Comparison of ENCODE assay signal across 12 cellular contexts in genomic region chr18:48546411-48546810, GRCh38. TPM values are rescaled to one million over a fixed set of nuclear protein-coding genes. Genes with fewer than 3 reads are reported as not detected.
DNase-seq lines count a peak whose midpoint lies in the region; ATAC-seq and TF ChIP-seq lines count a peak whose summit lies in the region.
"Had no signal": no experiment of that assay in that cellular context is flagged by ENCODE, and none has a peak within 500 bp of the region (broad histone marks: within the 10 kb centered on the region; RNA-seq: fewer than 3 reads in every experiment).

No MANE protein-coding gene starts in this region.

- H3K27me3 ChIP-seq in HUES64 (ENCODE audit: insufficient read depth, low read length), result peaks cover 15% of the 10 kb centered on the region
- peaks cover 33% of the 10 kb centered on the region for H3K27me3 ChIP-seq in iPS-20b (ENCODE audit: insufficient read depth, low read length)
- no peaks in the 10 kb centered on the region for H3K27me3 ChIP-seq in smooth muscle cell (ENCODE audit: low read depth)
- H3K27me3 ChIP-seq: testis had no signal

- peak overlapping the region; percentile 3 to 96 (median 92) for H3K27ac Mint-ChIP-seq in brain
- no peak overlapping the region for H3K27ac Mint-ChIP-seq in activated CD8-positive, alpha-beta T cell treated with anti-CD3 and anti-CD28 coated beads, Interleukin-2, amount 10 ng/mL, durations not matched to agents 7 days and 5 days
- H3K27ac Mint-ChIP-seq: activated B cell treated with CpG ODN at 0.5 μM for 24 hours; activated T-helper 2 cell treated with anti-CD3 and anti-CD28 coated beads, Interferon-gamma antibody, Interleukin-2, Interleukin-4, amounts not matched to agents 10 μg/mL and 5 μg/mL and 100 μg/mL, durations not matched to agents 14 hours and 24 hours and 36 hours; dendritic cell treated with granulocyte-macrophage colony-stimulating factor and Interleukin-4, amounts not matched to agents 40 ng/mL and 50 ng/mL, for 4 days had no signal

- peak overlapping the region; percentile 68 for H3K4me2 ChIP-seq in smooth muscle cell

- H3K4me3 ChIP-seq in HUES64 (ENCODE audit: low read length) (no peak overlapping the region), iPS-20b (ENCODE audit: low read length) (no peak overlapping the region; the same call in 1 of the 2 replicates), smooth muscle cell (no peak overlapping the region)
- H3K4me3 ChIP-seq: testis had no signal

- WGBS in HUES64, result 55% methylated on average over 7 of the region's 7 CpGs
- WGBS in smooth muscle cell (ENCODE audit: low lambda C conversion rate), result 23% methylated on average over 7 of the region's 7 CpGs

- H3K4me3 Mint-ChIP-seq in brain, result peak overlapping the region in 4 of 5 experiments; percentile 11 to 73 (median 49)
- H3K4me3 Mint-ChIP-seq in activated CD8-positive, alpha-beta T cell treated with anti-CD3 and anti-CD28 coated beads, Interleukin-2, amount 10 ng/mL, durations not matched to agents 7 days and 5 days, result no peak overlapping the region
- H3K4me3 Mint-ChIP-seq: activated B cell treated with CpG ODN at 0.5 μM for 24 hours; dendritic cell treated with granulocyte-macrophage colony-stimulating factor and Interleukin-4, amounts not matched to agents 40 ng/mL and 50 ng/mL, for 4 days had no signal

- H3K36me3 Mint-ChIP-seq in brain, result peaks cover 39% of the 10 kb centered on the region
- no peaks in the 10 kb centered on the region for H3K36me3 Mint-ChIP-seq in activated CD8-positive, alpha-beta T cell treated with anti-CD3 and anti-CD28 coated beads, Interleukin-2, amount 10 ng/mL, durations not matched to agents 7 days and 5 days (ENCODE audit: low read depth)

- H3K9me3 ChIP-seq in HUES64 (ENCODE audit: insufficient read depth, low read depth, low read length) (no peaks in the 10 kb centered on the region), iPS-20b (ENCODE audit: insufficient read depth, low read depth, low read length) (no peaks in the 10 kb centered on the region), smooth muscle cell (replicated peaks; ENCODE audit: low read depth) (no peaks in the 10 kb centered on the region)
- H3K9me3 ChIP-seq: testis had no signal

- CTCF ChIA-PET in activated CD8-positive, alpha-beta T cell treated with anti-CD3 and anti-CD28 coated beads, Interleukin-2, amount 10 ng/mL, durations not matched to agents 7 days and 5 days (lab: Charles Lee), result no interaction called here

- H3K27ac ChIP-seq in HUES64 (ENCODE audit: low read depth, low read length) (peak overlapping the region; percentile 56; the same call in 1 of the 2 replicates), iPS-20b (ENCODE audit: low read length) (no peak overlapping the region), smooth muscle cell (ENCODE audit: low read depth) (peak overlapping the region; percentile 87)
- H3K27ac ChIP-seq: testis had no signal

- H3K9ac ChIP-seq in HUES64 (ENCODE audit: low read depth, low read length) (peak overlapping the region; percentile 31; the same call in 1 of the 2 replicates), iPS-20b (ENCODE audit: low read depth, low read length) (peak overlapping the region; percentile 43; the same call in 1 of the 2 replicates), smooth muscle cell (ENCODE audit: low read depth) (peak overlapping the region; percentile 71)

- H3K27me3 Mint-ChIP-seq in brain, result peaks cover 5% of the 10 kb centered on the region
- H3K27me3 Mint-ChIP-seq in activated CD8-positive, alpha-beta T cell treated with anti-CD3 and anti-CD28 coated beads, Interleukin-2, amount 10 ng/mL, durations not matched to agents 7 days and 5 days (ENCODE audit: low read depth), result peaks cover 35% of the 10 kb centered on the region
- H3K27me3 Mint-ChIP-seq: activated B cell treated with CpG ODN at 0.5 μM for 24 hours had no signal

- H3K4me1 ChIP-seq in HUES64 (ENCODE audit: insufficient read depth, low read length) (peaks cover 64% of the 10 kb centered on the region), iPS-20b (ENCODE audit: insufficient read depth, low read length) (peaks cover 67% of the 10 kb centered on the region), smooth muscle cell (ENCODE audit: low read depth) (peaks cover 49% of the 10 kb centered on the region)

- H3K4me1 Mint-ChIP-seq in brain, result peaks cover 79% of the 10 kb centered on the region
- H3K4me1 Mint-ChIP-seq in activated CD8-positive, alpha-beta T cell treated with anti-CD3 and anti-CD28 coated beads, Interleukin-2, amount 10 ng/mL, durations not matched to agents 7 days and 5 days (ENCODE audit: low read depth), result peaks cover 13% of the 10 kb centered on the region

- ATAC-seq in activated CD8-positive, alpha-beta T cell treated with anti-CD3 and anti-CD28 coated beads, Interleukin-2, amount 10 ng/mL, durations not matched to agents 7 days and 5 days, result no peak

- DNase-seq in smooth muscle cell (lab: John Stamatoyannopoulos, UW; ENCODE audit: unreplicated experiment) (no peak), ecto neural progenitor cell (ENCODE audit: low spot score) (no peak), NCI-H2196 treated with DMSO at 0.1 percent for 48 hours (lab: John Stamatoyannopoulos, UW; ENCODE audit: unreplicated experiment) (no peak)
- no peak for DNase-seq in activated CD8-positive, alpha-beta T cell treated with anti-CD3 and anti-CD28 coated beads, Interleukin-2, amount 10 ng/mL, durations not matched to agents 7 days and 5 days
- DNase-seq: activated B cell treated with CpG ODN at 0.5 μM for 24 hours; stimulated activated CD4-positive, alpha-beta T cell treated with anti-CD3 and anti-CD28 coated beads, Interleukin-4, amount 100 ng/mL, for 4 hours had no signal

- H2AFZ ChIP-seq in smooth muscle cell (ENCODE audit: low read depth), result no peak overlapping the region

- H4K20me1 ChIP-seq in smooth muscle cell (ENCODE audit: low read depth), result peaks cover 97% of the 10 kb centered on the region

- POLR2A ChIA-PET in activated CD8-positive, alpha-beta T cell treated with anti-CD3 and anti-CD28 coated beads, Interleukin-2, amount 10 ng/mL, durations not matched to agents 7 days and 5 days (lab: Charles Lee), result no interaction called here

- H3K36me3 ChIP-seq in HUES64 (ENCODE audit: insufficient read depth, low read length) (no peaks in the 10 kb centered on the region), iPS-20b (ENCODE audit: insufficient read depth, low read depth, low read length) (no peaks in the 10 kb centered on the region), smooth muscle cell (ENCODE audit: low read depth) (no peaks in the 10 kb centered on the region)

- no peak for TF ChIP-seq CTCF in brain (conservative IDR thresholded peaks at IDR 0.05)
- no peak for TF ChIP-seq CTCF in smooth muscle cell (IDR thresholded peaks at IDR 0.05; ENCODE audit: borderline replicate concordance, insufficient read depth, poor library complexity, severe bottlenecking)

- H3F3A ChIP-seq in smooth muscle cell (ENCODE audit: low read depth), result peaks cover 32% of the 10 kb centered on the region

- no peaks in the 10 kb centered on the region for H3K9me3 Mint-ChIP-seq in brain
- no peaks in the 10 kb centered on the region for H3K9me3 Mint-ChIP-seq in activated CD8-positive, alpha-beta T cell treated with anti-CD3 and anti-CD28 coated beads, Interleukin-2, amount 10 ng/mL, durations not matched to agents 7 days and 5 days (ENCODE audit: insufficient read depth)
- H3K9me3 Mint-ChIP-seq: activated B cell treated with CpG ODN at 0.5 μM for 24 hours; activated T-helper 2 cell treated with anti-CD3 and anti-CD28 coated beads, Interferon-gamma antibody, Interleukin-2, Interleukin-4, amounts not matched to agents 10 μg/mL and 5 μg/mL and 100 μg/mL, durations not matched to agents 14 hours and 24 hours and 36 hours; dendritic cell treated with granulocyte-macrophage colony-stimulating factor and Interleukin-4, amounts not matched to agents 40 ng/mL and 50 ng/mL, for 4 days had no signal

- H3K79me2 ChIP-seq in smooth muscle cell (ENCODE audit: low read depth), result peaks cover 79% of the 10 kb centered on the region

RNA-seq across cellular contexts. Expression of gene CTIF, which starts 7.6 kb away (rescaled TPM):
- 10.9 TPM for polyA plus RNA-seq in HUES64 (2013, experiment 1 of 2)
- polyA plus RNA-seq in HUES64 (2013, experiment 2 of 2), result 10.5 TPM
- polyA plus RNA-seq in brain (ENCODE audit: insufficient read depth, low read depth, low replicate concordance), result 66.2 TPM
- total RNA-seq in smooth muscle cell, result 25.3 and 26.0 TPM in 2 replicates
- 22.2 and 30.9 TPM in 2 replicates for polyA plus RNA-seq in smooth muscle cell
- 1 to 10 TPM; 1.3 to 2.1 TPM for total RNA-seq in activated CD8-positive, alpha-beta T cell treated with anti-CD3 and anti-CD28 coated beads, Interleukin-2, amount 10 ng/mL, durations not matched to agents 7 days and 5 days
